In genomic region chr20:63851548-63851943, GRCh38 we compare ENCODE assay signal across 9 cellular contexts. TPM values are rescaled to one million over a fixed set of nuclear protein-coding genes. Genes with fewer than 3 reads are reported as not detected.
"Had no signal": no experiment of that assay in that cellular context is flagged by ENCODE, and none has a peak within 500 bp of the region (broad histone marks: within the 10 kb centered on the region; RNA-seq: fewer than 3 reads in every experiment).

No MANE protein-coding gene starts in this region.

RNA-seq across cellular contexts. Expression of gene ABHD16B, which starts 9.8 kb away (rescaled TPM):
- total RNA-seq: activated CD4-positive, alpha-beta memory T cell treated with anti-CD3 and anti-CD28 coated beads for 36 hours; activated T-cell treated with anti-CD3 and anti-CD28 coated beads, Interleukin-2, amount 50 U/mL, for 4 hours; activated T-helper 1 cell treated with anti-CD3 and anti-CD28 coated beads, Interleukin-12 subunit alpha, Interleukin-12 subunit beta, Interleukin-2, Interleukin-4 antibody, amounts not matched to agents 30 ng/mL and 10 ng/mL and 1 ng/mL, durations not matched to agents 14 hours and 24 hours and 36 hours; bronchial epithelial cell; NCI-H460; PC-3; Peyer's patch; SJSA1 had no signal
- polyA plus RNA-seq: SK-N-SH had no signal
